ENCODE assay signal across 1 cellular context in genomic region chr11:43868852-43869567, GRCh38.
TF ChIP-seq lines count a peak whose summit lies in the region.

No MANE protein-coding gene starts in this region.

TF ChIP-seq in GM12878, 131 proteins besides CTCF, POLR2A, EP300 and RAD21 (continued from another document):
- TF ChIP-seq RELB (IDR thresholded peaks at IDR 0.05; ENCODE audit: low read depth) (peak; percentile 91), SMAD1 (IDR thresholded peaks at IDR 0.05; ENCODE audit: low read depth, partially characterized antibody) (peak; percentile 48), CREM (IDR thresholded peaks at IDR 0.05; ENCODE audit: low read depth) (peak; percentile 86), TCF12 (IDR thresholded peaks at IDR 0.05; ENCODE audit: low read depth, low read length) (0 out of 2 replicates have a peak, but pooled peaks have one; percentile 32), RUNX3 (IDR thresholded peaks at IDR 0.05; ENCODE audit: low read length) (peak; percentile 100), REST (IDR thresholded peaks at IDR 0.05; ENCODE audit: low read depth, low read length) (no peak), CEBPB (IDR thresholded peaks at IDR 0.05; ENCODE audit: borderline replicate concordance in 1 of 2, low read depth in 2 of 2, low read length in 2 of 2) (peak in 1 of 2 experiments; percentile 91; a peak in 1 of 4 replicates), ATF7 (IDR thresholded peaks at IDR 0.05; ENCODE audit: low read depth) (peak; percentile 98), IKZF1 (conservative IDR thresholded peaks at IDR 0.05) (peak; percentile 92), RCOR1 (conservative IDR thresholded peaks at IDR 0.05; ENCODE audit: low read depth, low read length) (peak; percentile 94; the same call in 1 of the 2 replicates), MTA2 (IDR thresholded peaks at IDR 0.05; ENCODE audit: low read depth) (peak; percentile 100), PBX3 (IDR thresholded peaks at IDR 0.05; ENCODE audit: insufficient replicate concordance, low read depth, low read length) (peak; percentile 71), CUX1 (IDR thresholded peaks at IDR 0.05; ENCODE audit: insufficient replicate concordance, low read depth, low read length) (no peak), ZNF217 (IDR thresholded peaks at IDR 0.05) (peak; percentile 96), BCL11A (IDR thresholded peaks at IDR 0.05; ENCODE audit: low read depth, low read length) (peak; percentile 99), NR2F1 (conservative IDR thresholded peaks at IDR 0.05) (peak; percentile 87), NBN (IDR thresholded peaks at IDR 0.05) (peak; percentile 98), JUNB (IDR thresholded peaks at IDR 0.05) (peak; percentile 98), MYB (IDR thresholded peaks at IDR 0.05; ENCODE audit: borderline replicate concordance, low read depth, low read length) (0 out of 2 replicates have a peak, but pooled peaks have one; percentile 29), CBFB (IDR thresholded peaks at IDR 0.05; ENCODE audit: low read depth) (peak; percentile 96), CHD1 (IDR thresholded peaks at IDR 0.05; ENCODE audit: low read depth, low read length) (no peak), ZBED1 (IDR thresholded peaks at IDR 0.05; ENCODE audit: borderline replicate concordance) (peak; percentile 90; the same call in 1 of the 2 replicates), MEF2A (IDR thresholded peaks at IDR 0.05; ENCODE audit: insufficient read depth, low read depth, low read length) (peak; percentile 82), FOXM1 (IDR thresholded peaks at IDR 0.05; ENCODE audit: low read depth, low read length) (peak; percentile 85), ZNF687 (IDR thresholded peaks at IDR 0.05) (no peak), IKZF2 (IDR thresholded peaks at IDR 0.05) (peak; percentile 92 to 97)
